ENCODE assay signal across 20 cellular contexts in genomic region chr3:131957980-131958379, GRCh38.
"Had no signal": no experiment of that assay in that cellular context is flagged by ENCODE, and none has a peak within 500 bp of the region (broad histone marks: within the 10 kb centered on the region; RNA-seq: fewer than 3 reads in every experiment).

No MANE protein-coding gene starts in this region.

- H3K27ac Mint-ChIP-seq: activated naive CD4-positive, alpha-beta T cell treated with anti-CD3 and anti-CD28 coated beads, Interleukin-2, amount 10 ng/mL, durations not matched to agents 7 days and 5 days; dendritic cell treated with granulocyte-macrophage colony-stimulating factor and Interleukin-4, amounts not matched to agents 40 ng/mL and 50 ng/mL, for 4 days; nephron had no signal

- H3K4me3 ChIP-seq: ascending aorta, esophagus squamous epithelium, right atrium auricular region had no signal

- ATAC-seq: left lobe of liver had no signal

- DNase-seq: activated CD4-positive, alpha-beta T cell treated with anti-CD3 and anti-CD28 coated beads, Interleukin-2, amount 50 U/mL, for 1 hour; activated CD8-positive, alpha-beta memory T cell treated with anti-CD3 and anti-CD28 coated beads for 24 hours; activated CD8-positive, alpha-beta memory T cell treated with anti-CD3 and anti-CD28 coated beads, Interleukin-2, amount 50 U/mL, for 48 hours; activated effector memory CD4-positive, alpha-beta T cell treated with Interleukin-2 at 50 U/mL for 16 hours; activated naive CD4-positive, alpha-beta T cell treated with anti-CD3 and anti-CD28 coated beads, Interleukin-2, amount 10 ng/mL, durations not matched to agents 7 days and 5 days; activated T-cell treated with anti-CD3 and anti-CD28 coated beads, Interleukin-2, amount 50 U/mL, for 48 hours; cerebellar nuclear complex; effector memory CD4-positive, alpha-beta T cell; esophagus squamous epithelium; midbrain; stimulated activated CD4-positive, alpha-beta T cell treated with anti-CD3 and anti-CD28 coated beads, Interleukin-12 subunit alpha, Interleukin-12 subunit beta, amount 100 ng/mL, for 4 hours; stimulated activated CD4-positive, alpha-beta T cell treated with anti-CD3 and anti-CD28 coated beads, Interleukin-1b, Interleukin-23, amount 100 ng/mL, for 48 hours; stimulated activated CD8-positive, alpha-beta memory T cell treated with anti-CD3 and anti-CD28 coated beads, Interleukin-4, amount 100 ng/mL, for 48 hours; stimulated activated naive CD4-positive, alpha-beta T cell; T1000 had no signal

- H3K9me3 ChIP-seq: ascending aorta, esophagus squamous epithelium, right atrium auricular region had no signal

- H3K27me3 Mint-ChIP-seq: activated naive CD4-positive, alpha-beta T cell treated with anti-CD3 and anti-CD28 coated beads, Interleukin-2, amount 10 ng/mL, durations not matched to agents 7 days and 5 days; dendritic cell treated with granulocyte-macrophage colony-stimulating factor and Interleukin-4, amounts not matched to agents 40 ng/mL and 50 ng/mL, for 4 days had no signal

- H3K9me3 Mint-ChIP-seq: dendritic cell treated with granulocyte-macrophage colony-stimulating factor and Interleukin-4, amounts not matched to agents 40 ng/mL and 50 ng/mL, for 4 days; nephron had no signal

- H3K4me1 Mint-ChIP-seq: activated naive CD4-positive, alpha-beta T cell treated with anti-CD3 and anti-CD28 coated beads, Interleukin-2, amount 10 ng/mL, durations not matched to agents 7 days and 5 days; nephron had no signal

- H3K27ac ChIP-seq: ascending aorta, esophagus squamous epithelium, right atrium auricular region had no signal

- H3K36me3 Mint-ChIP-seq: activated naive CD4-positive, alpha-beta T cell treated with anti-CD3 and anti-CD28 coated beads, Interleukin-2, amount 10 ng/mL, durations not matched to agents 7 days and 5 days had no signal

- H3K27me3 ChIP-seq: ascending aorta, esophagus squamous epithelium, right atrium auricular region had no signal

- H3K4me1 ChIP-seq: ascending aorta, esophagus squamous epithelium, right atrium auricular region had no signal

- H3K36me3 ChIP-seq: ascending aorta, esophagus squamous epithelium, right atrium auricular region had no signal

- H3K4me3 Mint-ChIP-seq: activated naive CD4-positive, alpha-beta T cell treated with anti-CD3 and anti-CD28 coated beads, Interleukin-2, amount 10 ng/mL, durations not matched to agents 7 days and 5 days; dendritic cell treated with granulocyte-macrophage colony-stimulating factor and Interleukin-4, amounts not matched to agents 40 ng/mL and 50 ng/mL, for 4 days; nephron had no signal
